Comparison of ENCODE assay signal across 8 cellular contexts in the genomic region with DNA sequence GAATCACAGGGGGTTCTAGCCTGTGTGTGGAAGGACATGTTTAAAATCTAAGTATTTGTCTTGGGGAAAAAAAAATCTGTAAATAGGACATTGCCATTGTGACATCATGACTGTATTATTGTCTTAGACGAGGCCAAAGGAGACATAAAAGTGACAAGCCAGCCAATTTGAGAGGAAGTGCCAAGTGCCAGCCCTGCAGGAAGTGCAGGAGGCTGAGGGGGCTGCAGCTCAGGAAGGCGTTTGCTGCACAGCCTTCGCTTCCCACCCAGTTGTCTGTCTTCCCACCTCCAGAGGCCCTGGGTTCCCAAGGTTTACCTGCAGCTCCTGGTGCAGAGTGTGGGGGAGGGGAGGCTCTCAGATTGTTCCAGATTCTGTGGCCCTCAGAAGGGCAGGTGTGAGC. TPM values are rescaled to one million over a fixed set of nuclear protein-coding genes. Genes with fewer than 3 reads are reported as not detected.
DNase-seq lines count a peak whose midpoint lies in the region; ATAC-seq and TF ChIP-seq lines count a peak whose summit lies in the region.

No MANE protein-coding gene starts in this region.

- CTCF ChIA-PET in Calu3 (lab: Charles Lee) = no interaction called here

- H3K36me3 Mint-ChIP-seq in Calu3 (ENCODE audit: insufficient read depth, unreplicated experiment) = peaks cover 13% of the 10 kb centered on the region
- no peaks in the 10 kb centered on the region for H3K36me3 Mint-ChIP-seq in naive B cell

- intact Hi-C loops in Calu3 (cut with micrococcal nuclease; ENCODE audit: unreplicated experiment) = no loop called here

- H3K4me1 Mint-ChIP-seq in Calu3 (ENCODE audit: low read depth, unreplicated experiment) = peaks cover 42% of the 10 kb centered on the region
- H3K4me1 Mint-ChIP-seq in naive B cell = peaks cover 44 to 84% (median 83%) of the 10 kb centered on the region in 3 donors

- H3K27ac Mint-ChIP-seq in Calu3 (ENCODE audit: unreplicated experiment) = no peak overlapping the region
- peak overlapping the region in 4 of 6 donors; percentile 57 to 92 (median 88) for H3K27ac Mint-ChIP-seq in naive B cell

- DNase-seq in Calu3 (no peak), Kasumi-1 (lab: John Stamatoyannopoulos, UW) (peak; percentile 48 to 56), naive B cell (no peak), midbrain (lab: John Stamatoyannopoulos, UW) (no peak), germinal center (ENCODE audit: low spot score) (no peak), NCI-H69 (lab: John Stamatoyannopoulos, UW) (no peak)
- peak; percentile 62 for DNase-seq in activated CD8-positive, alpha-beta memory T cell treated with anti-CD3 and anti-CD28 coated beads, Interleukin-2, amount 50 U/mL, for 48 hours

- H3K27me3 Mint-ChIP-seq in Calu3 (ENCODE audit: unreplicated experiment) (no peaks in the 10 kb centered on the region), naive B cell (no peaks in the 10 kb centered on the region)

- BruUV-seq in Calu3 (replicated peaks; lab: Mats Ljungman, UMichigan) = TSS peak; percentile 29

- no peak for TF ChIP-seq CTCF in Calu3 (IDR thresholded peaks at IDR 0.05; ENCODE audit: unreplicated experiment)

- peak overlapping the region; percentile 68 for H3K4me3 Mint-ChIP-seq in Calu3 (ENCODE audit: low read depth, unreplicated experiment)
- peak overlapping the region; percentile 30 to 92 (median 82) for H3K4me3 Mint-ChIP-seq in naive B cell

- no peak for ATAC-seq in naive B cell (ENCODE audit: low read depth in 2 of 2)
- no peak for ATAC-seq in HG03521 (IDR thresholded peaks at IDR 0.05; ENCODE audit: unreplicated experiment)

- H3K9me3 Mint-ChIP-seq in Calu3 (ENCODE audit: low read depth, unreplicated experiment) (no peaks in the 10 kb centered on the region), naive B cell (no peaks in the 10 kb centered on the region)

RNA-seq across cellular contexts. Expression of a gene that starts 1.3 kb away (rescaled TPM):
- total RNA-seq in Calu3 (2022) = 67.7 and 71.4 TPM in 2 replicates
- 10 to 100 TPM; 23.0 to 42.8 (median 35.9) TPM for polyA plus RNA-seq in naive B cell (ENCODE audit: low read depth in 6 of 6)

Comparison
In these comparisons a context has a peak if more than half of its experiments do, and no peak if none do; other contexts are left out.
1. DNase-seq: peak in Kasumi-1 (2 of 2) and activated CD8-positive, alpha-beta memory T cell treated with anti-CD3 and anti-CD28 coated beads, Interleukin-2, amount 50 U/mL, for 48 hours (single experiment); none in Calu3 (single experiment), naive B cell (single experiment), midbrain (single experiment), germinal center (single experiment) and NCI-H69 (single experiment).